Comparison of ENCODE assay signal across 1 cellular context in genomic region chr12:91630906-91631305, GRCh38.
TF ChIP-seq lines count a peak whose summit lies in the region.

No MANE protein-coding gene starts in this region.

TF ChIP-seq in GM12878, 131 proteins besides CTCF, POLR2A, EP300 and RAD21 (continued from another document):
- TF ChIP-seq REST (IDR thresholded peaks at IDR 0.05; ENCODE audit: low read depth, low read length) = no peak
- TF ChIP-seq ATF3 (IDR thresholded peaks at IDR 0.05; ENCODE audit: borderline replicate concordance, extremely low read depth, low read depth, low read length) = no peak
- TF ChIP-seq PBX3 (IDR thresholded peaks at IDR 0.05; ENCODE audit: insufficient replicate concordance, low read depth, low read length) = no peak
- TF ChIP-seq WRNIP1 (IDR thresholded peaks at IDR 0.05; ENCODE audit: borderline replicate concordance, low read depth, low read length) = no peak
- no peak for TF ChIP-seq CREB1 (IDR thresholded peaks at IDR 0.05; ENCODE audit: low read depth)
- TF ChIP-seq ZBTB11 (CRISPR knock-in tag; IDR thresholded peaks at IDR 0.05) = no peak
- no peak for TF ChIP-seq TCF7 (IDR thresholded peaks at IDR 0.05; ENCODE audit: borderline replicate concordance)
- TF ChIP-seq CUX1 (IDR thresholded peaks at IDR 0.05; ENCODE audit: insufficient replicate concordance, low read depth, low read length) = no peak
